In genomic region chr1:86470859-86471258, GRCh38 we compare ENCODE assay signal across 21 cellular contexts. TPM values are rescaled to one million over a fixed set of nuclear protein-coding genes. Genes with fewer than 3 reads are reported as not detected.
A peak's percentile ranks its signal among the peaks of the same experiment; 100 is the strongest.
DNase-seq lines count a peak whose midpoint lies in the region; ATAC-seq lines count a peak whose summit lies in the region.
"Had no signal": no experiment of that assay in that cellular context is flagged by ENCODE, and none has a peak within 500 bp of the region (broad histone marks: within the 10 kb centered on the region; RNA-seq: fewer than 3 reads in every experiment).

No MANE protein-coding gene starts in this region.

- intact Hi-C loops in sciatic nerve (cut with DNase I) = no loop called here

- DNase-seq in sciatic nerve (ENCODE audit: low spot score) (no peak), NCI-H128 (lab: John Stamatoyannopoulos, UW; ENCODE audit: unreplicated experiment) (no peak), NCI-H1436 (lab: John Stamatoyannopoulos, UW) (no peak)
- DNase-seq: activated CD4-positive, alpha-beta T cell treated with anti-CD3 and anti-CD28 coated beads for 36 hours; activated gamma-delta T cell treated with Interleukin-2 at 50 U/mL for 16 hours; aorta; effector memory CD8-positive, alpha-beta T cell; heart left ventricle; KBM-7; naive thymus-derived CD8-positive, alpha-beta T cell; NCI-H1048; NCI-H526 treated with DMSO at 0.1 percent for 48 hours; T-helper 9 cell; tibial artery had no signal

- ATAC-seq in GM18858 (IDR thresholded peaks at IDR 0.05; ENCODE audit: unreplicated experiment) = peak; percentile 42
- peak; percentile 41 for ATAC-seq in GM21619 (IDR thresholded peaks at IDR 0.05; ENCODE audit: unreplicated experiment)
- peak; percentile 47 for ATAC-seq in HG03108 (IDR thresholded peaks at IDR 0.05; ENCODE audit: unreplicated experiment)
- peak; percentile 65 for ATAC-seq in sciatic nerve
- ATAC-seq in GM18867 (IDR thresholded peaks at IDR 0.05; ENCODE audit: unreplicated experiment) = no peak
- ATAC-seq: activated CD4-positive, alpha-beta T cell treated with anti-CD3 and anti-CD28 coated beads for 36 hours; effector memory CD8-positive, alpha-beta T cell; HCT116; naive thymus-derived CD8-positive, alpha-beta T cell had no signal

RNA-seq across cellular contexts. Expression of gene CLCA1, which starts 2.1 kb away (rescaled TPM):
- total RNA-seq in sciatic nerve = not detected
- total RNA-seq: activated CD4-positive, alpha-beta T cell treated with anti-CD3 and anti-CD28 coated beads for 36 hours; fibroblast of lung; naive thymus-derived CD8-positive, alpha-beta T cell; smooth muscle cell had no signal

RNA-seq across cellular contexts. Expression of gene CLCA2, which starts 46.9 kb away (rescaled TPM):
- not detected for total RNA-seq in sciatic nerve
- total RNA-seq: activated CD4-positive, alpha-beta T cell treated with anti-CD3 and anti-CD28 coated beads for 36 hours; naive thymus-derived CD8-positive, alpha-beta T cell had no signal
